Comparison of ENCODE assay signal across 22 cellular contexts in genomic region chr3:193388371-193388770, GRCh38. TPM values are rescaled to one million over a fixed set of nuclear protein-coding genes. Genes with fewer than 3 reads are reported as not detected.
A peak's percentile ranks its signal among the peaks of the same experiment; 100 is the strongest.
DNase-seq lines count a peak whose midpoint lies in the region; ATAC-seq, FAIRE-seq and TF ChIP-seq lines count a peak whose summit lies in the region.
"Had no signal": no experiment of that assay in that cellular context is flagged by ENCODE, and none has a peak within 500 bp of the region (broad histone marks: within the 10 kb centered on the region; RNA-seq: fewer than 3 reads in every experiment).

No MANE protein-coding gene starts in this region.

- WGBS in H1 (ENCODE audit: extremely low coverage in 1 of 2, insufficient coverage in 1 of 2, insufficient read length in 1 of 2, insufficient replicate concordance in 2 of 2, low coverage in 1 of 2, low lambda C conversion rate in 2 of 2, missing lambda C conversion rate in 1 of 2), 2 experiments: 86% methylated on average over 6 of the region's 6 CpGs; no CpG with 5 or more reads in 1 of the 2 experiments

- no peaks in the 10 kb centered on the region for H3K79me1 ChIP-seq in H1 (ENCODE audit: low read depth, low read length)

- H3K36me3 ChIP-seq in H1 (ENCODE audit: control insufficient read depth in 2 of 4, insufficient read depth in 4 of 4, low read length in 3 of 4): no peaks in the 10 kb centered on the region
- H3K36me3 ChIP-seq: BLaER1 had no signal

- ATAC-seq in HG03521 (IDR thresholded peaks at IDR 0.05; ENCODE audit: unreplicated experiment): no peak

- no peaks in the 10 kb centered on the region for H3K79me2 ChIP-seq in H1 (ENCODE audit: control insufficient read depth in 1 of 2, insufficient read depth in 2 of 2, low read length in 2 of 2)

- no peaks in the 10 kb centered on the region for H4K20me1 ChIP-seq in H1 (replicated peaks in 1 of 2; ENCODE audit: control insufficient read depth in 1 of 2, insufficient read depth in 2 of 2, low read length in 2 of 2)
- H4K20me1 ChIP-seq: BLaER1 had no signal

- CTCF ChIA-PET in H1 (lab: Charles Lee; ENCODE audit: partially characterized antibody): interaction anchor here (0.6 kb wide), 1 partner anchor 843 kb away, joined by 3 read pairs; no protein-coding TSS in a partner anchor

- no peak overlapping the region for H2BK12ac ChIP-seq in H1 (ENCODE audit: low read depth, low read length)

- no peak overlapping the region for H4K8ac ChIP-seq in H1 (ENCODE audit: extremely low read depth, insufficient read depth, low read length)

- H3K27ac Mint-ChIP-seq in activated T-cell treated with anti-CD3 and anti-CD28 coated beads, Interleukin-2, amount 50 U/mL, for 24 hours: no peak overlapping the region
- H3K27ac Mint-ChIP-seq: CD14-positive monocyte, HFFc6 had no signal

- H3K4ac ChIP-seq in H1 (replicated peaks; ENCODE audit: insufficient read length, low read depth, low read length): peak overlapping the region; percentile 5

- H3K4me3 ChIP-seq in H1 (ENCODE audit: extremely low read depth in 1 of 4, insufficient read depth in 2 of 4, low read depth in 3 of 4, low read length in 4 of 4): no peak overlapping the region
- H3K4me3 ChIP-seq: BLaER1 had no signal

- no peak for TF ChIP-seq EP300 in H1 (IDR thresholded peaks at IDR 0.05; ENCODE audit: borderline replicate concordance in 1 of 2, low read depth in 2 of 2, low read length in 2 of 2)

- H3K56ac ChIP-seq in H1 (replicated peaks; ENCODE audit: insufficient read length, low read depth, low read length): no peak overlapping the region

- TF ChIP-seq RAD21 in H1 (IDR thresholded peaks at IDR 0.05 in 1 of 2, conservative IDR thresholded peaks at IDR 0.05 in 1 of 2; ENCODE audit: low read depth in 2 of 2, low read length in 2 of 2): no peak

- POLR2A ChIA-PET in H1 (lab: Charles Lee; ENCODE audit: partially characterized antibody): no interaction called here

- H3K18ac ChIP-seq in H1 (ENCODE audit: extremely low read depth, low read length): no peak overlapping the region

- H2BK5ac ChIP-seq in H1 (ENCODE audit: low read depth, low read length): 0 out of 2 replicates have a peak overlapping the region, but pooled peaks have one; percentile 7

- H2AFZ ChIP-seq in H1 (ENCODE audit: low read length): no peak overlapping the region

- no peak for FAIRE-seq in H1 (lab: Jason Lieb, UNC)
- FAIRE-seq: GM12892, GM18507 had no signal

- peak overlapping the region; percentile 28 for H4K91ac ChIP-seq in H1 (replicated peaks; ENCODE audit: insufficient read length, low read length)

- H3K27ac ChIP-seq in H1 (ENCODE audit: low read depth, low read length): no peak overlapping the region
- H3K27ac ChIP-seq: 22Rv1, BLaER1 had no signal

- no peak overlapping the region for H3K14ac ChIP-seq in H1 (ENCODE audit: insufficient read length)

- DNase-seq in NCI-H1694 (lab: John Stamatoyannopoulos, UW): peak; percentile 40
- DNase-seq in NCI-H1694 treated with DMSO at 0.1 percent for 48 hours (lab: John Stamatoyannopoulos, UW): no peak
- DNase-seq in SK-MEL-5 (ENCODE audit: low read depth, low spot score): peak; percentile 90
- peak in 1 of 2 experiments; percentile 20 for DNase-seq in H1 (ENCODE audit: low read depth in 1 of 2, low spot score in 2 of 2)
- DNase-seq in activated T-cell treated with anti-CD3 and anti-CD28 coated beads, Interleukin-2, amount 50 U/mL, for 24 hours: no peak
- DNase-seq in NCI-H345 (lab: John Stamatoyannopoulos, UW): no peak
- DNase-seq: CD4-positive, alpha-beta memory T cell; DMS153; DMS79; GDM1; HCEC 1CT; HFFc6 had no signal

- no peak overlapping the region for H2AK5ac ChIP-seq in H1 (ENCODE audit: low read depth, low read length)

- no peaks in the 10 kb centered on the region for H3K4me1 Mint-ChIP-seq in activated T-cell treated with anti-CD3 and anti-CD28 coated beads, Interleukin-2, amount 50 U/mL, for 24 hours (ENCODE audit: low read depth)
- H3K4me1 Mint-ChIP-seq: CD14-positive monocyte; CD4-positive, alpha-beta memory T cell had no signal

- H3K9me3 ChIP-seq in H1 (ENCODE audit: insufficient read depth in 2 of 2, low read depth in 1 of 2, low read length in 1 of 2): peaks cover 0 to 2% of the 10 kb centered on the region in 2 experiments; a peak in 1 of 4 replicates
- H3K9me3 ChIP-seq: BLaER1 had no signal

- no peak overlapping the region for H3K4me3 Mint-ChIP-seq in activated T-cell treated with anti-CD3 and anti-CD28 coated beads, Interleukin-2, amount 50 U/mL, for 24 hours
- H3K4me3 Mint-ChIP-seq: CD14-positive monocyte; CD4-positive, alpha-beta memory T cell; HFFc6 had no signal

- H2BK15ac ChIP-seq in H1 (ENCODE audit: low read length): no peak overlapping the region; the same call in 1 of the 2 replicates

- H3K9me3 Mint-ChIP-seq in activated T-cell treated with anti-CD3 and anti-CD28 coated beads, Interleukin-2, amount 50 U/mL, for 24 hours: no peaks in the 10 kb centered on the region
- H3K9me3 Mint-ChIP-seq: CD4-positive, alpha-beta memory T cell had no signal

- no peak overlapping the region for H3K4me2 ChIP-seq in H1 (ENCODE audit: insufficient read depth in 1 of 2, low read depth in 2 of 2, low read length in 2 of 2)
- H3K4me2 ChIP-seq: BLaER1 had no signal

- H2BK20ac ChIP-seq in H1 (ENCODE audit: low read length): no peak overlapping the region

- no peak overlapping the region for H3K9ac ChIP-seq in H1 (replicated peaks in 1 of 4; ENCODE audit: extremely low read depth in 1 of 4, low read depth in 3 of 4, low read length in 3 of 4)
- H3K9ac ChIP-seq: BLaER1 had no signal

- in situ Hi-C loops in SK-MEL-5 (cut with HindIII; ENCODE audit: low pct_unique_long_range_greater_than_20kb, low sequenced_read_pairs): no loop called here

- no peak for TF ChIP-seq CTCF in H1 (IDR thresholded peaks at IDR 0.05; ENCODE audit: control extremely low read depth in 1 of 3, insufficient read depth in 1 of 3, low read depth in 1 of 3, low read length in 3 of 3)

- no peak for TF ChIP-seq POLR2A in H1 (IDR thresholded peaks at IDR 0.05; ENCODE audit: control extremely low read depth in 1 of 2, low read depth in 2 of 2, low read length in 2 of 2)

- no peaks in the 10 kb centered on the region for H3K27me3 ChIP-seq in H1 (replicated peaks in 1 of 4; ENCODE audit: control insufficient read depth in 3 of 4, extremely low read depth in 1 of 4, insufficient read depth in 3 of 4, low read length in 3 of 4)
- H3K27me3 ChIP-seq: BLaER1 had no signal

- H3K4me1 ChIP-seq in H1 (replicated peaks in 1 of 4; ENCODE audit: control insufficient read depth in 3 of 4, insufficient read depth in 4 of 4, low read length in 3 of 4): peaks cover 0 to 14% (median 11%) of the 10 kb centered on the region in 4 experiments; a peak in 3 of 7 replicates
- H3K4me1 ChIP-seq: BLaER1 had no signal

- H4K5ac ChIP-seq in H1 (ENCODE audit: insufficient read length, low read depth, low read length): peak overlapping the region; percentile 13

- H3K23ac ChIP-seq in H1 (ENCODE audit: insufficient read length): no peak overlapping the region

- H3K23me2 ChIP-seq in H1 (ENCODE audit: low read depth, low read length): no peaks in the 10 kb centered on the region

- H2BK120ac ChIP-seq in H1 (replicated peaks; ENCODE audit: low read depth, low read length): no peak overlapping the region

- peaks cover 8% of the 10 kb centered on the region for H3K27me3 Mint-ChIP-seq in activated T-cell treated with anti-CD3 and anti-CD28 coated beads, Interleukin-2, amount 50 U/mL, for 24 hours

- no peaks in the 10 kb centered on the region for H3K36me3 Mint-ChIP-seq in activated T-cell treated with anti-CD3 and anti-CD28 coated beads, Interleukin-2, amount 50 U/mL, for 24 hours (ENCODE audit: low read depth)
- H3K36me3 Mint-ChIP-seq: CD14-positive monocyte; CD4-positive, alpha-beta memory T cell had no signal

TF ChIP-seq in H1, 55 proteins besides CTCF, POLR2A, EP300 and RAD21:
- TF ChIP-seq CHD1 (IDR thresholded peaks at IDR 0.05; ENCODE audit: low read depth, low read length) (no peak), KDM1A (IDR thresholded peaks at IDR 0.05; ENCODE audit: borderline replicate concordance, low read length) (no peak), GABPA (IDR thresholded peaks at IDR 0.05; ENCODE audit: borderline replicate concordance, insufficient read depth, low read length) (no peak), CBX5 (IDR thresholded peaks at IDR 0.05; ENCODE audit: low read depth, low read length) (no peak), BCL11A (IDR thresholded peaks at IDR 0.05; ENCODE audit: low read depth in 2 of 2, low read length in 2 of 2) (no peak), RFX5 (IDR thresholded peaks at IDR 0.05; ENCODE audit: borderline replicate concordance, low read depth, low read length) (no peak), YY1 (IDR thresholded peaks at IDR 0.05; ENCODE audit: low read depth, low read length) (no peak), CBX8 (IDR thresholded peaks at IDR 0.05; ENCODE audit: borderline replicate concordance, low read depth, low read length) (no peak), CREB1 (IDR thresholded peaks at IDR 0.05) (no peak)

RNA-seq across cellular contexts. Expression of gene ATP13A5, which starts 9.8 kb away (rescaled TPM):
- total RNA-seq in SK-MEL-5 (2014; rRNA removed; shearing (Covaris generic)): not detected in 2 replicates
- polyA plus RNA-seq in SK-MEL-5 (2015; cell fraction: cytosol; rRNA removed): 0.08 TPM in 1 of 2 replicates, not detected in the other
- not detected in 2 replicates for polyA plus RNA-seq in SK-MEL-5 (2015; cell fraction: nucleus; rRNA removed)
- total RNA-seq in H1 (2021; fragmentation: NEBNext Ultra II Directional; extraction: Animal tissue kit (Norgen Biotek cat#: 25700)): not detected in 2 replicates
- not detected in 2 replicates for polyA plus RNA-seq in H1 (2011; rRNA removed)
- not detected for polyA plus RNA-seq in H1 (2011; cell fraction: cytosol; rRNA removed)
- polyA plus RNA-seq in H1 (2011; cell fraction: nucleus; rRNA removed): not detected
- polyA plus RNA-seq in H1 (2012, experiment 1 of 2): not detected in 4 replicates
- polyA plus RNA-seq in H1 (2012, experiment 2 of 2): not detected
- not detected for polyA plus RNA-seq in H1 (2013, experiment 1 of 2)
- not detected for polyA plus RNA-seq in H1 (2013, experiment 2 of 2)
- polyA minus RNA-seq in H1 (2011; rRNA and poly(A)+ RNA removed): not detected in 2 replicates
- polyA minus RNA-seq in H1 (2011; cell fraction: cytosol; rRNA and poly(A)+ RNA removed): not detected
- not detected for polyA minus RNA-seq in H1 (2011; cell fraction: nucleus; rRNA and poly(A)+ RNA removed)
- total RNA-seq: A673; CD4-positive, alpha-beta memory T cell; Daoy; HFFc6; HT-29 had no signal
- polyA plus RNA-seq: AG04450; CD14-positive monocyte; CD4-positive, alpha-beta memory T cell had no signal

Comparison
In these comparisons a context has a peak if more than half of its experiments do, and no peak if none do; other contexts are left out.
1. DNase-seq: peak in NCI-H1694 (single experiment) and SK-MEL-5 (single experiment); none in NCI-H1694 treated with DMSO at 0.1 percent for 48 hours (single experiment), activated T-cell treated with anti-CD3 and anti-CD28 coated beads, Interleukin-2, amount 50 U/mL, for 24 hours (single experiment) and NCI-H345 (single experiment).